9 cellular contexts compared by ENCODE assay signal in the genomic region with DNA sequence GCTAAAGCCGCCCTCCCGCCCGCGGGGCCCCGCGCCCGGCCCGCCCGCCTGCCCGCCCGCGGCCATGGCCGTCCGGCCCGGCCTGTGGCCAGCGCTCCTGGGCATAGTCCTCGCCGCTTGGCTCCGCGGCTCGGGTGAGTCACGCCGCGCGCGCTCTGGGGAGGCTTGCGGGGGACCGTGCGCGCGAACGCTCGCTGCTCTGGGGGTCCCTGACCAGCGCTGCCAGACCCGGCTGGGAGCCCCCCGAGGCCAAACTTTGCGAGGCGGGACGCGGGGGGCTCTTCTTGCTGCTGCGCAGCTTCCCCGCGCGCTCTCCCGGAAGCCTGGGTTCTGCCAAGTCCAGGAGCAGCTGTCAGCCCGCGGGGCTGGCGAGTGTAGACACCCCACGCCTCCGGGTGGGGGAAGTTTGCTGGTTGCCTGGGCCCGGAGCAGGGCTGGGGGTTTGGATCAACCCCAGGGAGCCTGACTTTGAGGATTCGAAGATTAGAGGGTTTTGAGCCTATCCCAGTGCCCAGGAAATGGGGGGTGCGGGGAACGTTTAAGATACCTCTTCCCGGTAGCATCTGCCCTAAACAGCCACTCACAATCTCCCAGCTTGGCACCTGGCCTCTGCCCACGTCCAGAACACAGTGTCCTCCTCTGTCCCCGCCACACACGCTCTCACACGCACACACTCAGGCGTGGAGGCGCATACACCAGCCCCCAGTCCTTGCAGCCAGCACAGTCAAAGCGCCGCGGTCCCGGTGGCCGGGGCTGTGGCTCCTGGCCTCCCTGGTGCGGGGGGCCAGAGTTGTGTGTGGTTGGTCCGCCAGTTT. TPM values are rescaled to one million over a fixed set of nuclear protein-coding genes. Genes with fewer than 3 reads are reported as not detected.
A peak's percentile ranks its signal among the peaks of the same experiment; 100 is the strongest.
DNase-seq lines count a peak whose midpoint lies in the region; ATAC-seq and TF ChIP-seq lines count a peak whose summit lies in the region.
"Had no signal": no experiment of that assay in that cellular context is flagged by ENCODE, and none has a peak within 500 bp of the region (broad histone marks: within the 10 kb centered on the region; RNA-seq: fewer than 3 reads in every experiment).

No MANE protein-coding gene starts in this region.

- no peak overlapping the region for H3K27ac ChIP-seq in ovary

- BruUV-seq in Calu3 (replicated peaks; lab: Mats Ljungman, UMichigan), result TSS peak; percentile 57

- H3K27me3 Mint-ChIP-seq in Calu3 (ENCODE audit: unreplicated experiment), result no peaks in the 10 kb centered on the region
- peaks cover 83 to 92% of the 10 kb centered on the region in 2 donors for H3K27me3 Mint-ChIP-seq in effector memory CD8-positive, alpha-beta T cell

- H3K9me3 ChIP-seq in ovary, result no peaks in the 10 kb centered on the region

- peak overlapping the region; percentile 12 for H3K4me3 ChIP-seq in ovary

- TF ChIP-seq CTCF in Calu3 (IDR thresholded peaks at IDR 0.05; ENCODE audit: unreplicated experiment) (no peak), ovary (IDR thresholded peaks at IDR 0.05) (no peak)

- WGBS in ovary, 3 donors, result 2 to 4% (median 2%) methylated on average over 36 to 68 of the region's 68 CpGs

- no peak for TF ChIP-seq EP300 in ovary (IDR thresholded peaks at IDR 0.05)

- TF ChIP-seq POLR2A in ovary (IDR thresholded peaks at IDR 0.05), result no peak

- no peaks in the 10 kb centered on the region for H3K4me1 ChIP-seq in ovary (ENCODE audit: insufficient read depth)

- intact Hi-C loops in Calu3 (cut with micrococcal nuclease; ENCODE audit: unreplicated experiment), result no loop called here
- intact Hi-C loops in ovary (cut with DNase I), result no loop called here

- peaks cover 42% of the 10 kb centered on the region for H3K4me1 Mint-ChIP-seq in Calu3 (ENCODE audit: low read depth, unreplicated experiment)
- peaks cover 17 to 18% of the 10 kb centered on the region in 2 donors for H3K4me1 Mint-ChIP-seq in effector memory CD8-positive, alpha-beta T cell (ENCODE audit: low read depth in 2 of 2)

- H3K36me3 ChIP-seq in ovary, result no peaks in the 10 kb centered on the region

- no peaks in the 10 kb centered on the region for H3K27me3 ChIP-seq in ovary

- H3K9me3 Mint-ChIP-seq in Calu3 (ENCODE audit: low read depth, unreplicated experiment), result no peaks in the 10 kb centered on the region
- H3K9me3 Mint-ChIP-seq in effector memory CD8-positive, alpha-beta T cell, result no peaks in the 10 kb centered on the region

- H3K4me3 Mint-ChIP-seq in Calu3 (ENCODE audit: low read depth, unreplicated experiment), result peak overlapping the region; percentile 78
- H3K4me3 Mint-ChIP-seq in effector memory CD8-positive, alpha-beta T cell, result peak overlapping the region; percentile 71 to 76

- peak overlapping the region; percentile 43 for H3K27ac Mint-ChIP-seq in Calu3 (ENCODE audit: unreplicated experiment)
- no peak overlapping the region for H3K27ac Mint-ChIP-seq in effector memory CD8-positive, alpha-beta T cell

- ATAC-seq in effector memory CD8-positive, alpha-beta T cell (replicated peaks), result no peak
- no peak for ATAC-seq in HG02852 (IDR thresholded peaks at IDR 0.05; ENCODE audit: unreplicated experiment)

- H3K36me3 Mint-ChIP-seq in Calu3 (ENCODE audit: insufficient read depth, unreplicated experiment), result peaks cover 36% of the 10 kb centered on the region
- H3K36me3 Mint-ChIP-seq in effector memory CD8-positive, alpha-beta T cell (ENCODE audit: insufficient read depth), result peaks cover 4% of the 10 kb centered on the region

- CTCF ChIA-PET in Calu3 (lab: Charles Lee), result interaction anchor here (2.8 to 3.2 kb wide), 2 partner anchors 12 to 150 kb away, joined by 17 to 18 read pairs; no protein-coding TSS in a partner anchor

- DNase-seq in Calu3, result peak; percentile 37
- peak; percentile 45 to 65 for DNase-seq in NCI-H2081 (lab: John Stamatoyannopoulos, UW)
- DNase-seq in effector memory CD8-positive, alpha-beta T cell, result no peak
- no peak for DNase-seq in ovary
- no peak for DNase-seq in CD1c-positive myeloid dendritic cell (ENCODE audit: extremely low spot score)
- DNase-seq in NK-92 treated with Interleukin-12 subunit alpha and Interleukin-12 subunit beta, amount 100 ng/mL, for 24 hours (lab: John Stamatoyannopoulos, UW), result no peak
- DNase-seq in KG1 (lab: John Stamatoyannopoulos, UW), result no peak
- DNase-seq: kidney had no signal

RNA-seq across cellular contexts. Expression of a gene that starts 0.5 kb away (rescaled TPM):
- total RNA-seq in Calu3 (2022), result 19.5 and 20.2 TPM in 2 replicates
- under 1 TPM; 0.08 to 0.77 (median 0.23) TPM for total RNA-seq in ovary
- polyA plus RNA-seq in ovary, result under 1 TPM in 1 of 2 donors, not detected in 1; 0.82 TPM

Comparison
In these comparisons a context has a peak if more than half of its experiments do, and no peak if none do; other contexts are left out.
1. DNase-seq: peak in Calu3 (single experiment) and NCI-H2081 (2 of 2); none in effector memory CD8-positive, alpha-beta T cell (0 of 3), ovary (0 of 5), CD1c-positive myeloid dendritic cell (single experiment), NK-92 treated with Interleukin-12 subunit alpha and Interleukin-12 subunit beta, amount 100 ng/mL, for 24 hours (single experiment) and KG1 (single experiment).
2. RNA of a gene that starts 0.5 kb away (total RNA-seq): 19.5 to 20.2 TPM in Calu3; 0.08 to 0.77 TPM in ovary; every median in the first group is over 10 times any median in the second.